ENCODE assay signal across 14 cellular contexts in the genomic region with DNA sequence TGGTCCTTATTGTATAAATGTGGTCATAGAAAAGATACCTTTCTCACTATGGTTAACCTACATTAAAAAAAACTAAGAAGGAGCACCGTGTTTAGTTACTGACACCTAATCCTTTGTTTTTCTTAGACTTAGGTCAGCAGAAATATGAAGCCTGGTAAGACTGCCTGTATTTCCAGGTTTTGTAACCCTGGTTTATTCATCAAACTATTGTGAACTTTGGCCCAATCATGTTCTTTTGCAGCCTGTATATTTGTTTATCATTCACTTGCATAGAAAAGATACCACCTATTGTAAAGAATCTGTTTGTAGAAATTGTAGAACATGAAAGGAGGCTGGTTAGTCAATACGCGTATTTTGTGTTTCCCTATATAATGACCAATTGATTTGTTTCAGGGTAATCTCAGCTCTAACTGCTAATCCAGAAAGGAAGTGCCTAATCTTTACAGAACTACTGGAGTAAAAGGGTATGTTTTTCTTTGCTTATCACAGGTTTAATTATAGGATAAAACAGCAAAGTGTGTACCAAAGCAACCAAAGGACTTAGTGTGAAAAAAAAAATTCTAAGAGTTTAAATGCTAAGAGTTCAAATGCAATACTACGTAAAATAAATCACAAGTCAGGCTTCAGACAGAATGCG.
DNase-seq lines count a peak whose midpoint lies in the region; ATAC-seq, FAIRE-seq and TF ChIP-seq lines count a peak whose summit lies in the region.
"Had no signal": no experiment of that assay in that cellular context is flagged by ENCODE, and none has a peak within 500 bp of the region (broad histone marks: within the 10 kb centered on the region; RNA-seq: fewer than 3 reads in every experiment).

No MANE protein-coding gene starts in this region.

- H3K36me3 Mint-ChIP-seq in progenitor cell of endocrine pancreas (ENCODE audit: insufficient read depth), result no peaks in the 10 kb centered on the region
- H3K36me3 Mint-ChIP-seq: activated naive CD8-positive, alpha-beta T cell had no signal

- DNase-seq in H54 (ENCODE audit: insufficient read length, low spot score) (no peak), NCI-H69 (lab: John Stamatoyannopoulos, UW) (peak; percentile 70), fibroblast of gingiva (ENCODE audit: low read depth) (peak; percentile 59), progenitor cell of endocrine pancreas (ENCODE audit: low spot score, unreplicated experiment) (no peak), NCI-H82 (lab: John Stamatoyannopoulos, UW) (no peak), RKO (ENCODE audit: low spot score) (no peak)
- DNase-seq in activated CD4-positive, alpha-beta T cell treated with anti-CD3 and anti-CD28 coated beads for 48 hours, result no peak
- DNase-seq: central memory CD4-positive, alpha-beta T cell; islet precursor cell; NCI-H1694; T-helper 17 cell had no signal

- no peaks in the 10 kb centered on the region for H3K27me3 Mint-ChIP-seq in progenitor cell of endocrine pancreas
- H3K27me3 Mint-ChIP-seq: activated naive CD8-positive, alpha-beta T cell; T-helper 17 cell had no signal

- ATAC-seq in HG02840 (IDR thresholded peaks at IDR 0.05; ENCODE audit: low FRiP score, unreplicated experiment), result no peak
- ATAC-seq: activated CD4-positive, CD25-positive, alpha-beta regulatory T cell treated with anti-CD3 and anti-CD28 coated beads, Interleukin-2, amount 50 U/mL, for 24 hours; T-helper 17 cell had no signal

- peaks cover 34% of the 10 kb centered on the region for H3K4me1 Mint-ChIP-seq in progenitor cell of endocrine pancreas (ENCODE audit: low read depth)
- H3K4me1 Mint-ChIP-seq: T-helper 17 cell had no signal

- H3K4me3 Mint-ChIP-seq in progenitor cell of endocrine pancreas (ENCODE audit: low read depth), result no peak overlapping the region
- H3K4me3 Mint-ChIP-seq: activated naive CD8-positive, alpha-beta T cell; T-helper 17 cell had no signal

- H3K9me3 Mint-ChIP-seq in progenitor cell of endocrine pancreas (ENCODE audit: low read depth), result no peaks in the 10 kb centered on the region

- no peak for TF ChIP-seq POLR2A in H54 (IDR thresholded peaks at IDR 0.05; ENCODE audit: low read depth, low read length)

- no peak for TF ChIP-seq CTCF in progenitor cell of endocrine pancreas (IDR thresholded peaks at IDR 0.05; ENCODE audit: unreplicated experiment)

- H3K27ac Mint-ChIP-seq in progenitor cell of endocrine pancreas, result peak overlapping the region; percentile 50
- H3K27ac Mint-ChIP-seq: activated naive CD8-positive, alpha-beta T cell; T-helper 17 cell had no signal

- FAIRE-seq in H54 (lab: Jason Lieb, UNC), result peak; percentile 65

Comparison
In these comparisons a context has a peak if more than half of its experiments do, and no peak if none do; other contexts are left out.
1. DNase-seq: peak in NCI-H69 (single experiment) and fibroblast of gingiva (single experiment); none in H54 (single experiment), progenitor cell of endocrine pancreas (single experiment), activated CD4-positive, alpha-beta T cell treated with anti-CD3 and anti-CD28 coated beads for 48 hours (single experiment), NCI-H82 (single experiment) and RKO (single experiment).